ENCODE assay signal across 14 cellular contexts in genomic region chr2:131115752-131116151, GRCh38.
"Had no signal": no experiment of that assay in that cellular context is flagged by ENCODE, and none has a peak within 500 bp of the region (broad histone marks: within the 10 kb centered on the region; RNA-seq: fewer than 3 reads in every experiment).

No MANE protein-coding gene starts in this region.

- H3K27ac ChIP-seq: cardiac muscle cell, coronary artery, epithelial cell of prostate, gastrocnemius medialis, left lung, upper lobe of left lung had no signal

- H3K9me3 ChIP-seq: gastrocnemius medialis, left lung, upper lobe of left lung had no signal

- H3K27me3 Mint-ChIP-seq: stimulated activated naive B cell treated with anti-CD40 and anti-IgM and Interleukin-4, amounts not matched to agents 10 μg/mL and 1 μg/mL and 100 μg/mL, for 72 hours; T-cell had no signal

- ATAC-seq: gastrocnemius medialis; left lung; sciatic nerve; stimulated activated naive B cell treated with anti-CD40 and anti-IgM and Interleukin-4, amounts not matched to agents 10 μg/mL and 1 μg/mL and 100 μg/mL, for 72 hours; WTC11 had no signal

- H3K27me3 ChIP-seq: cardiac muscle cell, gastrocnemius medialis, left lung, upper lobe of left lung had no signal

- H3K9me3 Mint-ChIP-seq: nephron, T-cell had no signal

- H3K27ac Mint-ChIP-seq: nephron; stimulated activated naive B cell treated with anti-CD40 and anti-IgM and Interleukin-4, amounts not matched to agents 10 μg/mL and 1 μg/mL and 100 μg/mL, for 72 hours; WTC11 had no signal

- H3K4me3 Mint-ChIP-seq: nephron; stimulated activated naive B cell treated with anti-CD40 and anti-IgM and Interleukin-4, amounts not matched to agents 10 μg/mL and 1 μg/mL and 100 μg/mL, for 72 hours; T-cell; WTC11 had no signal

- DNase-seq: activated effector memory CD4-positive, alpha-beta T cell treated with anti-CD3 and anti-CD28 coated beads, Interleukin-2, amount 50 U/mL, for 16 hours; effector memory CD4-positive, alpha-beta T cell; gastrocnemius medialis; left lung; stimulated activated CD4-positive, alpha-beta T cell treated with anti-CD3 and anti-CD28 coated beads, Interleukin-2, amount 100 ng/mL, for 24 hours; stimulated activated naive B cell treated with anti-CD40 and anti-IgM and Interleukin-4, amounts not matched to agents 10 μg/mL and 1 μg/mL and 100 μg/mL, for 72 hours; T-cell; upper lobe of left lung had no signal
